In genomic region chr3:106130384-106131084, GRCh38 we compare ENCODE assay signal across 9 cellular contexts.
A peak's percentile ranks its signal among the peaks of the same experiment; 100 is the strongest.
DNase-seq lines count a peak whose midpoint lies in the region; ATAC-seq and TF ChIP-seq lines count a peak whose summit lies in the region.
"Had no signal": no experiment of that assay in that cellular context is flagged by ENCODE, and none has a peak within 500 bp of the region (broad histone marks: within the 10 kb centered on the region; RNA-seq: fewer than 3 reads in every experiment).

No MANE protein-coding gene starts in this region.

- H3K27ac ChIP-seq in adipose tissue (ENCODE audit: low read depth, low read length), result peak overlapping the region; percentile 3

- peaks cover 2% of the 10 kb centered on the region for H3K9me3 Mint-ChIP-seq in natural killer cell treated with Interleukin-12 subunit alpha and Interleukin-12 subunit beta and Interleukin-15 and Interleukin-18, amount 100 ng/mL, for 72 hours
- H3K9me3 Mint-ChIP-seq in natural killer cell, result peaks cover 0 to 2% of the 10 kb centered on the region in 2 donors

- intact Hi-C loops in natural killer cell (cut with micrococcal nuclease), result no loop called here

- no peak for TF ChIP-seq CTCF in natural killer cell (IDR thresholded peaks at IDR 0.05)

- DNase-seq in natural killer cell treated with Interleukin-12 subunit alpha and Interleukin-12 subunit beta and Interleukin-15 and Interleukin-18, amount 100 ng/mL, for 72 hours (ENCODE audit: low spot score), result no peak
- DNase-seq in natural killer cell, result no peak
- peak; percentile 22 for DNase-seq in iPS-NIHi11 (ENCODE audit: low spot score)
- no peak for DNase-seq in RKO (ENCODE audit: low spot score)
- no peak for DNase-seq in islet precursor cell

- peak overlapping the region; percentile 41 to 76 for H3K27ac Mint-ChIP-seq in natural killer cell treated with Interleukin-12 subunit alpha and Interleukin-12 subunit beta and Interleukin-15 and Interleukin-18, amount 100 ng/mL, for 72 hours
- no peak overlapping the region for H3K27ac Mint-ChIP-seq in natural killer cell
- H3K27ac Mint-ChIP-seq: dendritic cell treated with granulocyte-macrophage colony-stimulating factor and Interleukin-4, amounts not matched to agents 40 ng/mL and 50 ng/mL, for 4 days had no signal

- H3K4me3 Mint-ChIP-seq in natural killer cell treated with Interleukin-12 subunit alpha and Interleukin-12 subunit beta and Interleukin-15 and Interleukin-18, amount 100 ng/mL, for 72 hours, result peak overlapping the region; percentile 52
- no peak overlapping the region for H3K4me3 Mint-ChIP-seq in natural killer cell
- H3K4me3 Mint-ChIP-seq: dendritic cell treated with granulocyte-macrophage colony-stimulating factor and Interleukin-4, amounts not matched to agents 40 ng/mL and 50 ng/mL, for 4 days had no signal

- H3K4me1 Mint-ChIP-seq in natural killer cell treated with Interleukin-12 subunit alpha and Interleukin-12 subunit beta and Interleukin-15 and Interleukin-18, amount 100 ng/mL, for 72 hours (ENCODE audit: low read depth in 2 of 2), result peaks cover 5 to 7% of the 10 kb centered on the region in 2 donors
- H3K4me1 Mint-ChIP-seq in natural killer cell, result no peaks in the 10 kb centered on the region

- WGBS in adipose tissue, 3 donors, result 28 to 52% (median 33%) methylated on average over 1 of the region's 1 CpG

- no peaks in the 10 kb centered on the region for H3K36me3 Mint-ChIP-seq in natural killer cell treated with Interleukin-12 subunit alpha and Interleukin-12 subunit beta and Interleukin-15 and Interleukin-18, amount 100 ng/mL, for 72 hours
- no peaks in the 10 kb centered on the region for H3K36me3 Mint-ChIP-seq in natural killer cell

- ATAC-seq in natural killer cell treated with Interleukin-12 subunit alpha and Interleukin-12 subunit beta and Interleukin-15 and Interleukin-18, amount 100 ng/mL, for 72 hours, result no peak
- ATAC-seq in natural killer cell (no peak), HG02588 (IDR thresholded peaks at IDR 0.05; ENCODE audit: unreplicated experiment) (no peak), HG02884 (IDR thresholded peaks at IDR 0.05; ENCODE audit: unreplicated experiment) (no peak)

- H3K27me3 Mint-ChIP-seq in natural killer cell treated with Interleukin-12 subunit alpha and Interleukin-12 subunit beta and Interleukin-15 and Interleukin-18, amount 100 ng/mL, for 72 hours, result no peaks in the 10 kb centered on the region
- H3K27me3 Mint-ChIP-seq in natural killer cell (ENCODE audit: low read depth in 2 of 2), result no peaks in the 10 kb centered on the region
- H3K27me3 Mint-ChIP-seq: dendritic cell treated with granulocyte-macrophage colony-stimulating factor and Interleukin-4, amounts not matched to agents 40 ng/mL and 50 ng/mL, for 4 days had no signal

Comparison
In these comparisons a context has a peak if more than half of its experiments do, and no peak if none do; other contexts are left out.
1. H3K27ac Mint-ChIP-seq: peak in natural killer cell treated with Interleukin-12 subunit alpha and Interleukin-12 subunit beta and Interleukin-15 and Interleukin-18, amount 100 ng/mL, for 72 hours (2 of 2); none in natural killer cell (0 of 2).